Comparison of ENCODE assay signal across 12 cellular contexts in genomic region chr19:40936755-40937154, GRCh38. TPM values are rescaled to one million over a fixed set of nuclear protein-coding genes. Genes with fewer than 3 reads are reported as not detected.
"Had no signal": no experiment of that assay in that cellular context is flagged by ENCODE, and none has a peak within 500 bp of the region (broad histone marks: within the 10 kb centered on the region; RNA-seq: fewer than 3 reads in every experiment).

No MANE protein-coding gene starts in this region.

- H2AFZ ChIP-seq: GM23248 had no signal

- H3K9me3 Mint-ChIP-seq: HFFc6 had no signal

- H3K4me3 ChIP-seq: GM23248, HAP-1 had no signal

- H3K9ac ChIP-seq: GM23248, KMS-11 had no signal

- H3K4me1 ChIP-seq: HAP-1 had no signal

- H3K9me3 ChIP-seq: HAP-1 had no signal

- H3K27ac ChIP-seq: GM23248, HL-60, KMS-11 had no signal

- H3K4me3 Mint-ChIP-seq: HFFc6 had no signal

- DNase-seq: GM23248, GOT3, H7, HFFc6, IMR-90, Karpas-422, KBM-7 had no signal

- H3K4me2 ChIP-seq: KMS-11 had no signal

- H3K27ac Mint-ChIP-seq: HFFc6 had no signal

- H3K36me3 ChIP-seq: HAP-1 had no signal

RNA-seq across cellular contexts. Expression of gene CYP2B6, which starts 54.3 kb away (rescaled TPM):
- total RNA-seq: GM23248, H4, HFFc6, HT1080, IMR-90 had no signal

RNA-seq across cellular contexts. Expression of gene CYP2A7, which starts 54.7 kb away (rescaled TPM):
- total RNA-seq: GM23248, H4, H7, HFFc6, HT1080, IMR-90 had no signal
